1 cellular context compared by ENCODE assay signal in the genomic region with DNA sequence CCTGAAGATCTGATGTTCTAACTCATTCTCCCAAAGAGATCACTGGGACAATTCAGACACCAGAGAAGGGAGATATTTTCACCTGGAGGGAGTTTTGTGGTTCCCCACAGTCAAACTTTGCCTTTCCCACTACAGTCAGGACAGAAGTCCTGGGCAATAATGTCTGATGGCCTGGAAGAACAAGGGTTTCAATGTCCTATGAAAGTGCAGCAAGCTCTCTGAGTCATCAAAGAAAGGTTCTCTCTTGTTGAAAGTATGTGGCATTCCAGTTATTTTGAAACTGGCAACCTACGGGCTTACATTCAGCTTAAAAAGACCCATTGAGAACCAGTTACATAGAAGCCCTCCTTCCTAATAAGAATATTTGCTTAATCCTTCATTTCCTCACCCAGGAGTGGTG.
TF ChIP-seq lines count a peak whose summit lies in the region.

No MANE protein-coding gene starts in this region.

TF ChIP-seq in IMR-90, 13 proteins besides CTCF, POLR2A, EP300 and RAD21 (continued from another document):
- TF ChIP-seq CHD1 (IDR thresholded peaks at IDR 0.05; ENCODE audit: low read depth, low read length) = no peak
- TF ChIP-seq MAZ (IDR thresholded peaks at IDR 0.05; ENCODE audit: borderline replicate concordance, low read depth, low read length) = no peak
- no peak for TF ChIP-seq RFX5 (IDR thresholded peaks at IDR 0.05; ENCODE audit: low read depth, low read length)
- no peak for TF ChIP-seq RCOR1 (IDR thresholded peaks at IDR 0.05; ENCODE audit: insufficient replicate concordance, low read length)
- TF ChIP-seq MXI1 (IDR thresholded peaks at IDR 0.05; ENCODE audit: borderline replicate concordance, low read depth, low read length) = no peak
- TF ChIP-seq FOS (IDR thresholded peaks at IDR 0.05; ENCODE audit: low read depth, low read length) = no peak
- no peak for TF ChIP-seq SMC3 (IDR thresholded peaks at IDR 0.05; ENCODE audit: low read depth, low read length)
- no peak for TF ChIP-seq BHLHE40 (IDR thresholded peaks at IDR 0.05; ENCODE audit: low read depth, low read length)
- TF ChIP-seq, protein P1, sequence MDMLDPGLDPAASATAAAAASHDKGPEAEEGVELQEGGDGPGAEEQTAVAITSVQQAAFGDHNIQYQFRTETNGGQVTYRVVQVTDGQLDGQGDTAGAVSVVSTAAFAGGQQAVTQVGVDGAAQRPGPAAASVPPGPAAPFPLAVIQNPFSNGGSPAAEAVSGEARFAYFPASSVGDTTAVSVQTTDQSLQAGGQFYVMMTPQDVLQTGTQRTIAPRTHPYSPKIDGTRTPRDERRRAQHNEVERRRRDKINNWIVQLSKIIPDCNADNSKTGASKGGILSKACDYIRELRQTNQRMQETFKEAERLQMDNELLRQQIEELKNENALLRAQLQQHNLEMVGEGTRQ (IDR thresholded peaks at IDR 0.05; ENCODE audit: low read depth, low read length) = no peak
- TF ChIP-seq NFE2L2 (IDR thresholded peaks at IDR 0.05; ENCODE audit: low read depth, low read length) = no peak
